Comparison of ENCODE assay signal across 2 cellular contexts in the genomic region with DNA sequence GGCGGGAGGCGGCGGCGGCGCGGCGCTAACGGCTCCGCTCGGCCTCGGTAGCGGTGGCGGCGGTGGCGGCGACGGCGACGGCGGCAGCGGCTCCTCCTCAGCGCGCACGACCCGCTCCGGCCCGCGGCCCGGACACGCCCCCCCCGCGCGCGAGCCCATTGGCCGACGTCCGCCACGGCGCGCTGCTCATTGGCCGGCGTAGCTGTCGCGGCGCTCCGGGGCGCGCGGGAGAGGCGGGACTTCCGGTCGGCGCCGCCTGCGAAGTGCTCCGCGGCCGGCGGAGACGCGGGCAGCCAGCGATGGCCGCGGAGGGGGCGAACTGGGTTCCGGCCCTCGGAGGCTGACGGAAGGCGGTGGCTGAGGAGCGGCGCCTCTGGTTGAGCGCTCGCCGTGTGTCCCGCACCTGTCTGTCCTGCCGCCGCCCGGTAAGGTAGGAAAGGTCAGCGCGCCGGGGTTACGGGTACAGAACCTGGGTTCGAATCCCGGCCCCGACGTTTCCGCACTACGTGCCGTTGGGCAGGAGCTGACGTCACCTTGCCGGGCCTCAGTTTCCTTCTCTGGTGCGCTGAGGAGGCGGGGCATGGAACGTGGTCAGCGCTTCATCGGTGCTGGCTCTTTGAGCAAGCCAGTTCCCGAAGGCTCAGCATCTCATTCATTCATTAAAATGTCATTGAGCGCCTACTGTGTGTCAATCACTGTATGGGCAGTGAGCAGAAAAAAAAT.
A peak's percentile ranks its signal among the peaks of the same experiment; 100 is the strongest.
TF ChIP-seq lines count a peak whose summit lies in the region.

A gene (minus strand): TSS at position 108 of the 723 bp plus-strand sequence. CDS start 13,826 bp downstream, outside the sequence.

TF ChIP-seq in IMR-90, 13 proteins besides CTCF, POLR2A, EP300 and RAD21:
- TF ChIP-seq, protein P1, sequence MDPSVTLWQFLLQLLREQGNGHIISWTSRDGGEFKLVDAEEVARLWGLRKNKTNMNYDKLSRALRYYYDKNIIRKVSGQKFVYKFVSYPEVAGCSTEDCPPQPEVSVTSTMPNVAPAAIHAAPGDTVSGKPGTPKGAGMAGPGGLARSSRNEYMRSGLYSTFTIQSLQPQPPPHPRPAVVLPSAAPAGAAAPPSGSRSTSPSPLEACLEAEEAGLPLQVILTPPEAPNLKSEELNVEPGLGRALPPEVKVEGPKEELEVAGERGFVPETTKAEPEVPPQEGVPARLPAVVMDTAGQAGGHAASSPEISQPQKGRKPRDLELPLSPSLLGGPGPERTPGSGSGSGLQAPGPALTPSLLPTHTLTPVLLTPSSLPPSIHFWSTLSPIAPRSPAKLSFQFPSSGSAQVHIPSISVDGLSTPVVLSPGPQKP (IDR thresholded peaks at IDR 0.05; ENCODE audit: borderline replicate concordance, low read depth, low read length) = no peak
- TF ChIP-seq BHLHE40 (IDR thresholded peaks at IDR 0.05; ENCODE audit: low read depth, low read length) (no peak), SMC3 (IDR thresholded peaks at IDR 0.05; ENCODE audit: low read depth, low read length) (no peak), RFX5 (IDR thresholded peaks at IDR 0.05; ENCODE audit: low read depth, low read length) (no peak), MAFK (IDR thresholded peaks at IDR 0.05; ENCODE audit: low read depth, low read length) (no peak), FOS (IDR thresholded peaks at IDR 0.05; ENCODE audit: low read depth, low read length) (peak; percentile 30; the same call in 1 of the 2 replicates), CEBPB (IDR thresholded peaks at IDR 0.05; ENCODE audit: low read depth, low read length) (no peak), CHD1 (IDR thresholded peaks at IDR 0.05; ENCODE audit: low read depth, low read length) (no peak), NFE2L2 (IDR thresholded peaks at IDR 0.05; ENCODE audit: low read depth, low read length) (no peak), MXI1 (IDR thresholded peaks at IDR 0.05; ENCODE audit: borderline replicate concordance, low read depth, low read length) (peak; percentile 64; the same call in 1 of the 2 replicates), MAZ (IDR thresholded peaks at IDR 0.05; ENCODE audit: borderline replicate concordance, low read depth, low read length) (peak; percentile 68; the same call in 1 of the 2 replicates), RCOR1 (IDR thresholded peaks at IDR 0.05; ENCODE audit: insufficient replicate concordance, low read length) (no peak)
- TF ChIP-seq, protein P2, sequence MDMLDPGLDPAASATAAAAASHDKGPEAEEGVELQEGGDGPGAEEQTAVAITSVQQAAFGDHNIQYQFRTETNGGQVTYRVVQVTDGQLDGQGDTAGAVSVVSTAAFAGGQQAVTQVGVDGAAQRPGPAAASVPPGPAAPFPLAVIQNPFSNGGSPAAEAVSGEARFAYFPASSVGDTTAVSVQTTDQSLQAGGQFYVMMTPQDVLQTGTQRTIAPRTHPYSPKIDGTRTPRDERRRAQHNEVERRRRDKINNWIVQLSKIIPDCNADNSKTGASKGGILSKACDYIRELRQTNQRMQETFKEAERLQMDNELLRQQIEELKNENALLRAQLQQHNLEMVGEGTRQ (IDR thresholded peaks at IDR 0.05; ENCODE audit: low read depth, low read length) = no peak

TF ChIP-seq in PFSK-1, 5 proteins besides CTCF, POLR2A, EP300 and RAD21 (continued from another document):
- TF ChIP-seq, protein P3, sequence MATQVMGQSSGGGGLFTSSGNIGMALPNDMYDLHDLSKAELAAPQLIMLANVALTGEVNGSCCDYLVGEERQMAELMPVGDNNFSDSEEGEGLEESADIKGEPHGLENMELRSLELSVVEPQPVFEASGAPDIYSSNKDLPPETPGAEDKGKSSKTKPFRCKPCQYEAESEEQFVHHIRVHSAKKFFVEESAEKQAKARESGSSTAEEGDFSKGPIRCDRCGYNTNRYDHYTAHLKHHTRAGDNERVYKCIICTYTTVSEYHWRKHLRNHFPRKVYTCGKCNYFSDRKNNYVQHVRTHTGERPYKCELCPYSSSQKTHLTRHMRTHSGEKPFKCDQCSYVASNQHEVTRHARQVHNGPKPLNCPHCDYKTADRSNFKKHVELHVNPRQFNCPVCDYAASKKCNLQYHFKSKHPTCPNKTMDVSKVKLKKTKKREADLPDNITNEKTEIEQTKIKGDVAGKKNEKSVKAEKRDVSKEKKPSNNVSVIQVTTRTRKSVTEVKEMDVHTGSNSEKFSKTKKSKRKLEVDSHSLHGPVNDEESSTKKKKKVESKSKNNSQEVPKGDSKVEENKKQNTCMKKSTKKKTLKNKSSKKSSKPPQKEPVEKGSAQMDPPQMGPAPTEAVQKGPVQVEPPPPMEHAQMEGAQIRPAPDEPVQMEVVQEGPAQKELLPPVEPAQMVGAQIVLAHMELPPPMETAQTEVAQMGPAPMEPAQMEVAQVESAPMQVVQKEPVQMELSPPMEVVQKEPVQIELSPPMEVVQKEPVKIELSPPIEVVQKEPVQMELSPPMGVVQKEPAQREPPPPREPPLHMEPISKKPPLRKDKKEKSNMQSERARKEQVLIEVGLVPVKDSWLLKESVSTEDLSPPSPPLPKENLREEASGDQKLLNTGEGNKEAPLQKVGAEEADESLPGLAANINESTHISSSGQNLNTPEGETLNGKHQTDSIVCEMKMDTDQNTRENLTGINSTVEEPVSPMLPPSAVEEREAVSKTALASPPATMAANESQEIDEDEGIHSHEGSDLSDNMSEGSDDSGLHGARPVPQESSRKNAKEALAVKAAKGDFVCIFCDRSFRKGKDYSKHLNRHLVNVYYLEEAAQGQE (IDR thresholded peaks at IDR 0.05; ENCODE audit: insufficient read depth in 1 of 2, low read depth in 2 of 2, low read length in 2 of 2) = no peak
- TF ChIP-seq FOXP2 (optimal IDR thresholded peaks at IDR 0.05; ENCODE audit: borderline replicate concordance, extremely low read depth, extremely low read length, insufficient read depth) = peak; percentile 85
